1 cellular context compared by ENCODE assay signal in genomic region chr4:108980455-108981239, GRCh38.
TF ChIP-seq lines count a peak whose summit lies in the region.

No MANE protein-coding gene starts in this region.

TF ChIP-seq in K562, 482 proteins besides CTCF, POLR2A, EP300 and RAD21 (continued from another document):
- TF ChIP-seq, protein P1, sequence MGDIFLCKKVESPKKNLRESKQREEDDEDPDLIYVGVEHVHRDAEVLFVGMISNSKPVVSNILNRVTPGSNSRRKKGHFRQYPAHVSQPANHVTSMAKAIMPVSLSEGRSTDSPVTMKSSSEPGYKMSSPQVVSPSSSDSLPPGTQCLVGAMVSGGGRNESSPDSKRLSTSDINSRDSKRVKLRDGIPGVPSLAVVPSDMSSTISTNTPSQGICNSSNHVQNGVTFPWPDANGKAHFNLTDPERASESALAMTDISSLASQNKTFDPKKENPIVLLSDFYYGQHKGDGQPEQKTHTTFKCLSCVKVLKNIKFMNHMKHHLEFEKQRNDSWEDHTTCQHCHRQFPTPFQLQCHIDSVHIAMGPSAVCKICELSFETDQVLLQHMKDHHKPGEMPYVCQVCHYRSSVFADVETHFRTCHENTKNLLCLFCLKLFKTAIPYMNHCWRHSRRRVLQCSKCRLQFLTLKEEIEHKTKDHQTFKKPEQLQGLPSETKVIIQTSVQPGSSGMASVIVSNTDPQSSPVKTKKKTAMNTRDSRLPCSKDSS (IDR thresholded peaks at IDR 0.05; ENCODE audit: low read depth, partially characterized antibody): no peak
- no peak for TF ChIP-seq CREB5 (CRISPR knock-in tag; IDR thresholded peaks at IDR 0.05)
